17 cellular contexts compared by ENCODE assay signal in the genomic region with DNA sequence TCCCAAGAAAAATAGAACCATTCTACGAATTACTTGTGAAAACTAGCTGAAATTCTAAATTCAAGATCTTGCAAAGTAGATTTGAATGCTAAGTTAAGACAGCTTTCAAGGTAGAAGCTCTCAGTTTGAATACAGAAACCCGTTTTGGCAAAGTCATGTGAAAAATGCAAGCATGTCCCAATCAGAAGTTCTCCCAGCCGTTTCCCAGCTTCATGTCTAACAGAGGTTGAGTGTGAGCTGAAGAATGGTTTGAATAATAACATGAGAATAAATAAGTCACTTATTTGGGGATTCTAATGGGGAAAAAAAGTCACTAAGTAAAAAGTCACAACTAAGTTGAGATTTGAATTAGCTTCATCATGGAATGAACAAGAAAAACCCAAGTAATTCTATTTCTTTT.
DNase-seq lines count a peak whose midpoint lies in the region; ATAC-seq, FAIRE-seq and TF ChIP-seq lines count a peak whose summit lies in the region.
"Had no signal": no experiment of that assay in that cellular context is flagged by ENCODE, and none has a peak within 500 bp of the region (broad histone marks: within the 10 kb centered on the region; RNA-seq: fewer than 3 reads in every experiment).

No MANE protein-coding gene starts in this region.

- TF ChIP-seq CTCF in A549 (IDR thresholded peaks at IDR 0.05), result no peak
- no peak for TF ChIP-seq CTCF in K562 (IDR thresholded peaks at IDR 0.05 in 2 of 3, conservative IDR thresholded peaks at IDR 0.05 in 1 of 3; ENCODE audit: insufficient read depth in 2 of 3, low read depth in 1 of 3, low read length in 3 of 3)
- no peak for TF ChIP-seq CTCF in thyroid gland (IDR thresholded peaks at IDR 0.05)
- no peak for TF ChIP-seq CTCF in endothelial cell (IDR thresholded peaks at IDR 0.05; ENCODE audit: unreplicated experiment)

- peaks cover 2% of the 10 kb centered on the region for H3K27me3 Mint-ChIP-seq in endothelial cell (ENCODE audit: unreplicated experiment)
- H3K27me3 Mint-ChIP-seq: CD4-positive, alpha-beta memory T cell had no signal

- H3K27me3 ChIP-seq in K562 (ENCODE audit: control insufficient read depth in 2 of 2, insufficient read depth in 2 of 2, low read length in 2 of 2) (peaks cover 12 to 20% of the 10 kb centered on the region in 2 experiments; a peak in 2 of 5 replicates), thyroid gland (no peaks in the 10 kb centered on the region)
- H3K27me3 ChIP-seq: BLaER1 had no signal

- no TSS peak for BruUV-seq in K562 (replicated peaks; lab: Mats Ljungman, UMichigan)

- no peaks in the 10 kb centered on the region for H3K9me1 ChIP-seq in K562 (ENCODE audit: control insufficient read depth, insufficient read depth, low read length)

- in situ Hi-C loops in K562 (cut with MboI), result no loop called here

- H3K4me2 ChIP-seq in A549, result no peak overlapping the region
- no peak overlapping the region for H3K4me2 ChIP-seq in K562 (ENCODE audit: insufficient read depth, low read length)
- H3K4me2 ChIP-seq: BLaER1, KMS-11 had no signal

- CTCF ChIA-PET in A549 (lab: Yijun Ruan, JAX), result interaction anchor here (1.3 kb wide), 1 partner anchor 12 kb away, joined by 4 read pairs; no protein-coding TSS in a partner anchor
- CTCF ChIA-PET in K562 (lab: Yijun Ruan, JAX; ENCODE audit: low intra/inter-chr PET ratio), result no interaction called here

- POLR2A ChIA-PET in A549 (lab: Yijun Ruan, JAX) (no interaction called here), K562 (lab: Yijun Ruan, JAX) (interaction anchor here (1.3 to 2.2 kb wide), 2 partner anchors 11 to 14 kb away, joined by 6 to 7 read pairs; no protein-coding TSS in a partner anchor)

- H3K9me3 ChIP-seq in A549, result no peaks in the 10 kb centered on the region
- H3K9me3 ChIP-seq in K562 (replicated peaks; ENCODE audit: control insufficient read depth, insufficient read depth, low read depth, low read length), result no peaks in the 10 kb centered on the region
- H3K9me3 ChIP-seq in thyroid gland, result no peaks in the 10 kb centered on the region

- H3K4me1 ChIP-seq in A549 (no peaks in the 10 kb centered on the region), K562 (replicated peaks in 1 of 2; ENCODE audit: control insufficient read depth in 2 of 2, insufficient read depth in 2 of 2, low read length in 2 of 2) (no peaks in the 10 kb centered on the region), thyroid gland (peaks cover 0 to 8% of the 10 kb centered on the region in 2 donors)

- no peaks in the 10 kb centered on the region for H3K36me3 Mint-ChIP-seq in endothelial cell (ENCODE audit: low read depth, unreplicated experiment)

- DNase-seq in A549 (ENCODE audit: low read depth in 1 of 2, low spot score in 1 of 2), result no peak
- DNase-seq in K562 (ENCODE audit: extremely low read depth in 1 of 4, low spot score in 3 of 4), result no peak
- DNase-seq in kidney tubule cell (ENCODE audit: low spot score), result peak; percentile 53
- peak in 1 of 2 donors; percentile 13 for DNase-seq in thyroid gland
- DNase-seq in NOMO-1 (lab: John Stamatoyannopoulos, UW; ENCODE audit: unreplicated experiment in 2 of 2), result no peak
- no peak for DNase-seq in endothelial cell (ENCODE audit: low spot score)
- DNase-seq: Calu3; CD4-positive, alpha-beta memory T cell; DMS79 treated with DMSO at 0.1 percent for 48 hours; GF-D8; GOT3; H9 had no signal

- TF ChIP-seq POLR2A in A549 (IDR thresholded peaks at IDR 0.05; ENCODE audit: low read length) (no peak), K562 (conservative IDR thresholded peaks at IDR 0.05) (no peak), thyroid gland (IDR thresholded peaks at IDR 0.05) (no peak)

- H3K79me2 ChIP-seq in K562 (ENCODE audit: control insufficient read depth, insufficient read depth, low read length), result no peaks in the 10 kb centered on the region

- no peak for ATAC-seq in A549
- ATAC-seq in K562, result no peak
- no peak for ATAC-seq in GM19395 (IDR thresholded peaks at IDR 0.05; ENCODE audit: unreplicated experiment)

- H3K4me3 ChIP-seq in A549 (no peak overlapping the region), K562 (no peak overlapping the region), thyroid gland (replicated peaks in 1 of 3) (no peak overlapping the region)
- H3K4me3 ChIP-seq: BLaER1 had no signal

- no peak for TF ChIP-seq EP300 in A549 (IDR thresholded peaks at IDR 0.05)
- TF ChIP-seq EP300 in K562 (IDR thresholded peaks at IDR 0.05; ENCODE audit: low read length), result no peak

- no peak overlapping the region for H3K27ac Mint-ChIP-seq in endothelial cell (ENCODE audit: unreplicated experiment)

- 27% methylated on average over 3 of the region's 3 CpGs for WGBS in A549 (ENCODE audit: missing lambda C conversion rate)
- 0% methylated on average over 3 of the region's 3 CpGs for WGBS in K562 (ENCODE audit: insufficient coverage, low coverage, missing lambda C conversion rate)
- WGBS in thyroid gland, 2 donors, result 38 to 43% methylated on average over 3 of the region's 3 CpGs

- H3K4me1 Mint-ChIP-seq in endothelial cell (ENCODE audit: unreplicated experiment), result peaks cover 4% of the 10 kb centered on the region

- H4K20me1 ChIP-seq in K562 (replicated peaks; ENCODE audit: control insufficient read depth, insufficient read depth, low read length), result no peaks in the 10 kb centered on the region
- H4K20me1 ChIP-seq: BLaER1 had no signal

- peaks cover 4% of the 10 kb centered on the region for H3K9me3 Mint-ChIP-seq in endothelial cell (ENCODE audit: unreplicated experiment)

- peak; percentile 32 for FAIRE-seq in A549 (lab: Jason Lieb, UNC)
- peak; percentile 15 for FAIRE-seq in K562 (lab: Jason Lieb, UNC)

- no peak overlapping the region for H3K27ac ChIP-seq in A549
- H3K27ac ChIP-seq in K562 (ENCODE audit: extremely low read depth, low read depth, low read length), result no peak overlapping the region
- peak overlapping the region in 2 of 3 donors; percentile 18 to 38 for H3K27ac ChIP-seq in thyroid gland
- H3K27ac ChIP-seq: 22Rv1, BLaER1, KMS-11 had no signal

- no peak overlapping the region for H3K4me3 Mint-ChIP-seq in endothelial cell (ENCODE audit: unreplicated experiment)
- H3K4me3 Mint-ChIP-seq: CD14-positive monocyte; CD4-positive, alpha-beta memory T cell had no signal

- no peak overlapping the region for H3K9ac ChIP-seq in K562 (ENCODE audit: insufficient read depth in 1 of 2, low read depth in 2 of 2, low read length in 2 of 2)
- H3K9ac ChIP-seq: BLaER1, KMS-11 had no signal

- intact Hi-C loops in K562 (cut with micrococcal nuclease) (no loop called here), thyroid gland (cut with DNase I) (no loop called here)

- H3K36me3 ChIP-seq in K562 (ENCODE audit: control insufficient read depth, insufficient read depth, low read length) (no peaks in the 10 kb centered on the region), thyroid gland (no peaks in the 10 kb centered on the region)
- H3K36me3 ChIP-seq: BLaER1 had no signal

- H2AFZ ChIP-seq in K562 (ENCODE audit: low read depth, low read length), result no peak overlapping the region

- TF ChIP-seq RAD21 in A549 (conservative IDR thresholded peaks at IDR 0.05 in 1 of 2, IDR thresholded peaks at IDR 0.05 in 1 of 2) (no peak), K562 (CRISPR knock-in tag; conservative IDR thresholded peaks at IDR 0.05 in 1 of 2, IDR thresholded peaks at IDR 0.05 in 1 of 2) (no peak)

TF ChIP-seq in A549, 52 proteins besides CTCF, POLR2A, EP300 and RAD21:
- TF ChIP-seq, protein P1, sequence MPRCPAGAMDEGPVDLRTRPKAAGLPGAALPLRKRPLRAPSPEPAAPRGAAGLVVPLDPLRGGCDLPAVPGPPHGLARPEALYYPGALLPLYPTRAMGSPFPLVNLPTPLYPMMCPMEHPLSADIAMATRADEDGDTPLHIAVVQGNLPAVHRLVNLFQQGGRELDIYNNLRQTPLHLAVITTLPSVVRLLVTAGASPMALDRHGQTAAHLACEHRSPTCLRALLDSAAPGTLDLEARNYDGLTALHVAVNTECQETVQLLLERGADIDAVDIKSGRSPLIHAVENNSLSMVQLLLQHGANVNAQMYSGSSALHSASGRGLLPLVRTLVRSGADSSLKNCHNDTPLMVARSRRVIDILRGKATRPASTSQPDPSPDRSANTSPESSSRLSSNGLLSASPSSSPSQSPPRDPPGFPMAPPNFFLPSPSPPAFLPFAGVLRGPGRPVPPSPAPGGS (IDR thresholded peaks at IDR 0.05), result no peak

TF ChIP-seq in K562, 482 proteins besides CTCF, POLR2A, EP300 and RAD21 (continues in another document):
- TF ChIP-seq ZNF583 (CRISPR knock-in tag; IDR thresholded peaks at IDR 0.05) (no peak), ZNF354B (CRISPR knock-in tag; IDR thresholded peaks at IDR 0.05) (no peak), RBFOX2 (IDR thresholded peaks at IDR 0.05; ENCODE audit: low read depth, low read length) (no peak), FOXJ2 (tag; IDR thresholded peaks at IDR 0.05) (no peak), STAT5B (CRISPR knock-in tag; IDR thresholded peaks at IDR 0.05) (no peak)
- TF ChIP-seq, protein P2, sequence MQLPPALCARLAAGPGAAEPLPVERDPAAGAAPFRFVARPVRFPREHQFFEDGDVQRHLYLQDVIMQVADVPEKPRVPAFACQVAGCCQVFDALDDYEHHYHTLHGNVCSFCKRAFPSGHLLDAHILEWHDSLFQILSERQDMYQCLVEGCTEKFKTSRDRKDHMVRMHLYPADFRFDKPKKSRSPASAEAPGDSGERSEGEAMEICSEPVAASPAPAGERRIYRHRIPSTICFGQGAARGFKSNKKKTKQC (CRISPR knock-in tag; IDR thresholded peaks at IDR 0.05), result no peak
- TF ChIP-seq, protein P3, sequence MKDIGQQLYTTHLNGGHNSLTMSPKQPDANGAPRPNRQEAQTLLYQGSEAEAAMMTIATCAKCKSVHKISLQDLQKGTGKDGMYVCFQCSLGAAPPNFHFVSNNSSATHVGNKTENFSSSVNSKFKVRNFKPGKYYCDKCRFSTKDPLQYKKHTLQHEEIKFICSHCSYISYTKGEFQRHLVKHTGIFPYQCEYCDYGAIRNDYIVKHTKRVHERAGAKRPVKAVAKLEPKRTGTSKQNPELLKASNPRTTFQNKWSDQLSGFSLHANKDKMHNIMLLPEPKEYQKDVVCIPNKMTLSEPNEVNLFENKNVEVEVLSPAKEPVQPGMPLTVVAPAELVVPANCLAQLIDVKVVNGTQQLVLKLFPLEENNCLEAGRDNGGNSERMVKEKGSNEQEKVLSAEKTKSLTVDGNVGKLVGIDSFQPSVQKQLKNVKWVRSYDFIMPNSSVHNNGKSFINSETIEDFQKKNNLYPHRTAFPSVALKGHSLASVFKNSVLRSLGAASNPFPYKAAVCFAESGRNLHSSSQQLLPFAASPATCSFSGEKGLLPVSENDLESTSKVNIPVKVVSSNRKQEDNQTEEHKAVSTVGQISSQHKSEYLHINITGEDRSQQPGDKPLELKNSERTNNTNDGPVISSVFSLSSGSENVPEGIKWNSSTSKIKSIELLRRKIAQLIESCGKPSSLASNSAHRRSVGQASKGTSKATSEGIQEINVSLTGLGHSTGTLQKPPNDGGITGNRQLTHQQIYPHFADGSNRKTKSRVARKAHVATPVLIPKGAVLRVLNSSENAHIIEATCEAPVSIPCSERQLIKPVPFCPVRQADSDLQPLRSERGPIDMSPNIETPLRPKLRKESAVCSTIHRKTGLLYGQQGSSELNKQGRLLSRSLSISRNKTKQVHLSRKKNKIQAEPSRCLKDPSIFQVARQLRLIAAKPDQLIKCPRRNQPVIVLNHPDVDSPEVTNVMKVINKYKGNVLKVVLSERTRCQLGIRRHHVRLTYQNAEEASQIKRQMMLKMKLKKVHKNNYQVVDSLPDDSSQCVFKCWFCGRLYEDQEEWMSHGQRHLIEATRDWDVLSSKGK (CRISPR knock-in tag; IDR thresholded peaks at IDR 0.05), result no peak

Comparison
In these comparisons a context has a peak if more than half of its experiments do, and no peak if none do; other contexts are left out.
1. H3K27ac ChIP-seq: peak in thyroid gland (2 of 3); none in A549 (0 of 2) and K562 (single experiment).